In genomic region chr3:103048371-103048722, GRCh38 we compare ENCODE assay signal across 16 cellular contexts.
DNase-seq lines count a peak whose midpoint lies in the region; ATAC-seq and TF ChIP-seq lines count a peak whose summit lies in the region.
"Had no signal": no experiment of that assay in that cellular context is flagged by ENCODE, and none has a peak within 500 bp of the region (broad histone marks: within the 10 kb centered on the region; RNA-seq: fewer than 3 reads in every experiment).

No MANE protein-coding gene starts in this region.

- no peaks in the 10 kb centered on the region for H3K79me2 ChIP-seq in osteoblast (ENCODE audit: insufficient read depth, low read length)

- TF ChIP-seq EP300 in tibial nerve (IDR thresholded peaks at IDR 0.05) = peak in 1 of 2 donors; percentile 18

- no peaks in the 10 kb centered on the region for H3K9me3 ChIP-seq in adipocyte (ENCODE audit: control insufficient read depth, low read length)
- H3K9me3 ChIP-seq in osteoblast (ENCODE audit: low read depth, low read length) = no peaks in the 10 kb centered on the region
- H3K9me3 ChIP-seq in tibial nerve = no peaks in the 10 kb centered on the region
- no peaks in the 10 kb centered on the region for H3K9me3 ChIP-seq in ascending aorta
- no peaks in the 10 kb centered on the region for H3K9me3 ChIP-seq in uterus
- H3K9me3 ChIP-seq: Caco-2 had no signal

- H3K27me3 ChIP-seq in adipocyte (replicated peaks; ENCODE audit: control insufficient read depth, insufficient read depth, low read length) (no peaks in the 10 kb centered on the region), osteoblast (ENCODE audit: insufficient read depth, low read length) (no peaks in the 10 kb centered on the region), tibial nerve (no peaks in the 10 kb centered on the region), ascending aorta (no peaks in the 10 kb centered on the region), uterus (no peaks in the 10 kb centered on the region)

- H3K27ac ChIP-seq in osteoblast (ENCODE audit: low read depth, low read length) (no peak overlapping the region), tibial nerve (no peak overlapping the region), ascending aorta (no peak overlapping the region), uterus (no peak overlapping the region)

- intact Hi-C loops in ascending aorta (cut with DNase I) = no loop called here
- intact Hi-C loops in uterus (cut with DNase I; ENCODE audit: low total_unique reads) = no loop called here

- H3K9ac ChIP-seq in adipocyte (ENCODE audit: low read length) = no peak overlapping the region

- no peak overlapping the region for H2AFZ ChIP-seq in osteoblast (ENCODE audit: low read length)

- no peak for TF ChIP-seq POLR2A in tibial nerve (IDR thresholded peaks at IDR 0.05)
- no peak for TF ChIP-seq POLR2A in uterus (IDR thresholded peaks at IDR 0.05)

- DNase-seq in GM12865 (ENCODE audit: low read depth) (peak; percentile 13), adipocyte (ENCODE audit: low read depth) (peak; percentile 17), osteoblast (ENCODE audit: insufficient read length, low spot score, missing footprints) (peak; percentile 0), tibial nerve (ENCODE audit: low spot score in 2 of 2) (no peak), ascending aorta (ENCODE audit: low spot score in 2 of 2) (no peak), uterus (no peak)
- no peak for DNase-seq in stimulated activated CD4-positive, alpha-beta T cell treated with anti-CD3 and anti-CD28 coated beads, Interleukin-4, amount 100 ng/mL, for 4 hours
- DNase-seq: activated CD4-positive, CD25-positive, alpha-beta regulatory T cell; activated T-cell treated with anti-CD3 and anti-CD28 coated beads, Interleukin-2, amount 50 U/mL, for 48 hours; Caco-2; central memory CD4-positive, alpha-beta T cell; H7; NCI-H187; stimulated activated naive CD4-positive, alpha-beta T cell treated with Interleukin-2 at 50 U/mL for 16 hours had no signal

- H3K4me3 ChIP-seq in GM12865 (ENCODE audit: low read depth, low read length) (no peak overlapping the region), adipocyte (ENCODE audit: low read length) (no peak overlapping the region), osteoblast (ENCODE audit: insufficient read depth, low read length) (no peak overlapping the region), tibial nerve (no peak overlapping the region), ascending aorta (no peak overlapping the region), uterus (no peak overlapping the region)

- H4K20me1 ChIP-seq in osteoblast (ENCODE audit: insufficient read depth, low read length) = no peaks in the 10 kb centered on the region

- 25 to 39% methylated on average over 1 of the region's 1 CpG for WGBS in tibial nerve, 2 donors

- no peaks in the 10 kb centered on the region for H3K36me3 ChIP-seq in adipocyte (ENCODE audit: control insufficient read depth, insufficient read depth, low read length, severe bottlenecking)
- H3K36me3 ChIP-seq in osteoblast (ENCODE audit: insufficient read depth, low read length) = no peaks in the 10 kb centered on the region
- no peaks in the 10 kb centered on the region for H3K36me3 ChIP-seq in tibial nerve
- H3K36me3 ChIP-seq in ascending aorta = no peaks in the 10 kb centered on the region
- no peaks in the 10 kb centered on the region for H3K36me3 ChIP-seq in uterus

- H3K4me1 ChIP-seq in adipocyte (ENCODE audit: control insufficient read depth, insufficient read depth, low read length) (peaks cover 18% of the 10 kb centered on the region), osteoblast (ENCODE audit: insufficient read depth, low read length) (no peaks in the 10 kb centered on the region), tibial nerve (peaks cover 0 to 5% (median 0%) of the 10 kb centered on the region in 4 donors), ascending aorta (no peaks in the 10 kb centered on the region), uterus (no peaks in the 10 kb centered on the region)
- H3K4me1 ChIP-seq: Caco-2 had no signal

- TF ChIP-seq CTCF in GM12865 (IDR thresholded peaks at IDR 0.05; ENCODE audit: insufficient read depth, low read depth, low read length, missing control alignments) (no peak), osteoblast (IDR thresholded peaks at IDR 0.05; ENCODE audit: extremely low read depth, low read depth, low read length) (no peak), tibial nerve (IDR thresholded peaks at IDR 0.05) (no peak), ascending aorta (IDR thresholded peaks at IDR 0.05) (no peak), uterus (IDR thresholded peaks at IDR 0.05) (no peak)

- no peak overlapping the region for H3K4me2 ChIP-seq in osteoblast (ENCODE audit: insufficient read depth, low read length)

- peak; percentile 53 for ATAC-seq in HG03439 (IDR thresholded peaks at IDR 0.05; ENCODE audit: unreplicated experiment)
- ATAC-seq: Panc1 had no signal

Comparison
In these comparisons a context has a peak if more than half of its experiments do, and no peak if none do; other contexts are left out.
1. DNase-seq: peak in GM12865 (single experiment), adipocyte (single experiment) and osteoblast (single experiment); none in stimulated activated CD4-positive, alpha-beta T cell treated with anti-CD3 and anti-CD28 coated beads, Interleukin-4, amount 100 ng/mL, for 4 hours (0 of 2), tibial nerve (0 of 2), ascending aorta (0 of 2) and uterus (0 of 2).